ENCODE assay signal across 8 cellular contexts in genomic region chr1:3623441-3624150, GRCh38.
DNase-seq lines count a peak whose midpoint lies in the region; ATAC-seq and TF ChIP-seq lines count a peak whose summit lies in the region.

No MANE protein-coding gene starts in this region.

- no peak for TF ChIP-seq CTCF in 22Rv1 (IDR thresholded peaks at IDR 0.05)

- H3K9ac ChIP-seq in mucosa of stomach (ENCODE audit: low read length) = peak overlapping the region; percentile 68

- H3K4me1 ChIP-seq in mucosa of stomach (ENCODE audit: control insufficient read depth, insufficient read depth, low read length) = peaks cover 25% of the 10 kb centered on the region

- DNase-seq in KBM-7 (peak; percentile 15), NCI-H1417 (lab: John Stamatoyannopoulos, UW) (no peak)
- no peak for DNase-seq in activated CD8-positive, alpha-beta memory T cell treated with anti-CD3 and anti-CD28 coated beads for 24 hours
- DNase-seq in activated effector memory CD4-positive, alpha-beta T cell treated with Interleukin-2 at 50 U/mL for 16 hours = no peak

- peaks cover 8% of the 10 kb centered on the region for H3K36me3 ChIP-seq in mucosa of stomach (ENCODE audit: control insufficient read depth, insufficient read depth, low read length)

- no peak for ATAC-seq in GM18505 (IDR thresholded peaks at IDR 0.05; ENCODE audit: unreplicated experiment)

- H3K27me3 ChIP-seq in mucosa of stomach (ENCODE audit: control insufficient read depth, insufficient read depth, low read length) = no peaks in the 10 kb centered on the region

- no peaks in the 10 kb centered on the region for H3K9me3 ChIP-seq in mucosa of stomach (ENCODE audit: control insufficient read depth, low read length)

- peak overlapping the region; percentile 66 for H3K27ac ChIP-seq in 22Rv1
- peak overlapping the region; percentile 91 for H3K27ac ChIP-seq in cingulate gyrus (ENCODE audit: low read depth, low read length)

- no peak for TF ChIP-seq POLR2A in GM18505 (IDR thresholded peaks at IDR 0.05; ENCODE audit: borderline replicate concordance, extremely low read depth, insufficient read depth, insufficient read length)

- peak overlapping the region; percentile 93 for H3K4me3 ChIP-seq in mucosa of stomach (ENCODE audit: low read length)

- in situ Hi-C loops in KBM-7 (cut with MboI; ENCODE audit: low pct_unique_long_range_greater_than_20kb, low sequenced_read_pairs) = no loop called here
